Comparison of ENCODE assay signal across 28 cellular contexts in the genomic region with DNA sequence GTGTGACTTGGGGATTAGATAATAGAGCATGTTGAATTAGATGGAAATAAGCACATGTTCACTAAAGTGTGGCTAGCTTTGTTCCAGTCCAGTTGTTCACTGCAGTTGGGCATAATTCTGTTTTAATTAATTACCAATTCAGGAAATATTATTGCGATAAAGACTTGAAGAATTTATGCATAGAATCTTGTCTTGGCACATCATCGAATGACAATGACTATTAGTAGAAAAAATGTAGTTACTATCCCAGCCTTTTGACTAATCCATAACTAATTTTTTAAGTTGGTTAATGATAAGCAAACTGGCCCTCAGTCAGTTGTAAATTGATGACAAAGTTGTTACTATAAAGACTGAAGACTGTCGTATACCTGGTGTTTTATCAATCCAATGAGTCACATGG. TPM values are rescaled to one million over a fixed set of nuclear protein-coding genes. Genes with fewer than 3 reads are reported as not detected.
DNase-seq lines count a peak whose midpoint lies in the region; ATAC-seq and FAIRE-seq lines count a peak whose summit lies in the region.
"Had no signal": no experiment of that assay in that cellular context is flagged by ENCODE, and none has a peak within 500 bp of the region (broad histone marks: within the 10 kb centered on the region; RNA-seq: fewer than 3 reads in every experiment).

No MANE protein-coding gene starts in this region.

- H2BK120ac ChIP-seq in mesenchymal stem cell (ENCODE audit: low read depth, low read length), result no peak overlapping the region

- H3K27ac Mint-ChIP-seq in activated T-helper 17 cell treated with anti-CD3 and anti-CD28 coated beads, Interleukin-2, amount 50 U/mL, for 72 hours, result peak overlapping the region; percentile 4
- H3K27ac Mint-ChIP-seq: activated naive CD4-positive, alpha-beta T cell treated with anti-CD3 and anti-CD28 coated beads, Interleukin-2, amount 50 U/mL, for 72 hours; GM23338; stimulated activated naive CD8-positive, alpha-beta T cell treated with anti-CD3 and anti-CD28 coated beads, Interleukin-15, Interleukin-2, amounts not matched to agents 100 ng/mL and 50 ng/mL, for 24 hours had no signal

- H3K4me1 Mint-ChIP-seq in activated T-helper 17 cell treated with anti-CD3 and anti-CD28 coated beads, Interleukin-2, amount 50 U/mL, for 72 hours, result peaks cover 51% of the 10 kb centered on the region

- H3K4me3 Mint-ChIP-seq in activated T-helper 17 cell treated with anti-CD3 and anti-CD28 coated beads, Interleukin-2, amount 50 U/mL, for 72 hours, result peak overlapping the region; percentile 2
- H3K4me3 Mint-ChIP-seq: GM23338; stimulated activated naive CD8-positive, alpha-beta T cell treated with anti-CD3 and anti-CD28 coated beads, Interleukin-15, Interleukin-2, amounts not matched to agents 100 ng/mL and 50 ng/mL, for 24 hours had no signal

- in situ Hi-C loops in ACHN (cut with HindIII; ENCODE audit: low pct_ligation_motif_present, low pct_unique_long_range_greater_than_20kb, low sequenced_read_pairs), result no loop called here

- no peak overlapping the region for H2BK15ac ChIP-seq in mesenchymal stem cell (ENCODE audit: low read depth, poor library complexity, severe bottlenecking)

- H3K9me3 ChIP-seq in mesenchymal stem cell (ENCODE audit: control insufficient read depth, low read length), result no peaks in the 10 kb centered on the region
- H3K9me3 ChIP-seq: left lung had no signal

- no peak overlapping the region for H2BK5ac ChIP-seq in mesenchymal stem cell (ENCODE audit: low read depth, low read length, poor library complexity, severe bottlenecking)

- ATAC-seq in activated T-helper 17 cell treated with anti-CD3 and anti-CD28 coated beads, Interleukin-2, amount 50 U/mL, for 72 hours (replicated peaks), result no peak
- no peak for ATAC-seq in HG03354 (IDR thresholded peaks at IDR 0.05; ENCODE audit: poor library complexity, severe bottlenecking, unreplicated experiment)
- ATAC-seq: activated naive CD4-positive, alpha-beta T cell treated with anti-CD3 and anti-CD28 coated beads, Interleukin-2, amount 50 U/mL, for 72 hours; effector memory CD8-positive, alpha-beta T cell; esophagus mucosa; GM23338; left lung had no signal

- no peak overlapping the region for H3K9ac ChIP-seq in mesenchymal stem cell (ENCODE audit: low read length)

- no peak overlapping the region for H3K4me3 ChIP-seq in mesenchymal stem cell (ENCODE audit: insufficient read depth in 1 of 2, low read depth in 1 of 2, low read length in 2 of 2)
- H3K4me3 ChIP-seq: cardiac muscle cell, coronary artery, GM23338, left lung had no signal

- H3K4me1 ChIP-seq in mesenchymal stem cell (ENCODE audit: control insufficient read depth, insufficient read depth, low read depth, low read length), result peaks cover 6% of the 10 kb centered on the region

- peak; percentile 76 for DNase-seq in ACHN
- DNase-seq in EL, result peak; percentile 12
- no peak for DNase-seq in mesenchymal stem cell
- no peak for DNase-seq in stimulated activated CD8-positive, alpha-beta memory T cell treated with anti-CD3 and anti-CD28 coated beads, Interleukin-4, amount 100 ng/mL, for 48 hours
- no peak for DNase-seq in frontal cortex (ENCODE audit: low spot score in 2 of 2)
- DNase-seq in ecto neural progenitor cell (ENCODE audit: low spot score), result no peak
- DNase-seq: activated CD4-positive, alpha-beta T cell treated with anti-CD3 and anti-CD28 coated beads, Interleukin-2, amount 50 U/mL, for 48 hours; activated CD4-positive, CD25-positive, alpha-beta regulatory T cell; aorta; effector memory CD8-positive, alpha-beta T cell; foreskin melanocyte; hippocampal formation; Kasumi-1; left lung; NCI-H2171 treated with DMSO at 0.1 percent for 48 hours; NCI-H526; NK-92 treated with Interleukin-12 subunit alpha and Interleukin-12 subunit beta, amount 100 ng/mL, for 24 hours; SHP77; SW 1271 had no signal

- H3K36me3 ChIP-seq in mesenchymal stem cell (ENCODE audit: control insufficient read depth in 1 of 2, insufficient read depth in 2 of 2, low read depth in 1 of 2, low read length in 2 of 2), result peaks cover 0 to 4% of the 10 kb centered on the region in 2 experiments
- H3K36me3 ChIP-seq: cardiac muscle cell, left lung had no signal

- H2BK12ac ChIP-seq in mesenchymal stem cell (ENCODE audit: low read length in 2 of 2), result no peak overlapping the region

- H2AFZ ChIP-seq in mesenchymal stem cell (ENCODE audit: low read depth, low read length), result no peak overlapping the region
- H2AFZ ChIP-seq: GM23338 had no signal

- no peaks in the 10 kb centered on the region for H3K27me3 Mint-ChIP-seq in activated T-helper 17 cell treated with anti-CD3 and anti-CD28 coated beads, Interleukin-2, amount 50 U/mL, for 72 hours
- H3K27me3 Mint-ChIP-seq: effector memory CD8-positive, alpha-beta T cell; stimulated activated naive CD8-positive, alpha-beta T cell treated with anti-CD3 and anti-CD28 coated beads, Interleukin-15, Interleukin-2, amounts not matched to agents 100 ng/mL and 50 ng/mL, for 24 hours had no signal

- no peaks in the 10 kb centered on the region for H3K9me3 Mint-ChIP-seq in activated T-helper 17 cell treated with anti-CD3 and anti-CD28 coated beads, Interleukin-2, amount 50 U/mL, for 72 hours
- H3K9me3 Mint-ChIP-seq: effector memory CD8-positive, alpha-beta T cell; stimulated activated naive CD8-positive, alpha-beta T cell treated with anti-CD3 and anti-CD28 coated beads, Interleukin-15, Interleukin-2, amounts not matched to agents 100 ng/mL and 50 ng/mL, for 24 hours had no signal

- no peak overlapping the region for H3K23ac ChIP-seq in mesenchymal stem cell (ENCODE audit: low read length in 2 of 2)

- H3K18ac ChIP-seq in mesenchymal stem cell (ENCODE audit: low read depth in 1 of 2, low read length in 2 of 2), result no peak overlapping the region

- H4K8ac ChIP-seq in mesenchymal stem cell (ENCODE audit: low read length), result no peak overlapping the region

- H2AK5ac ChIP-seq in mesenchymal stem cell (ENCODE audit: low read length, severe bottlenecking), result no peak overlapping the region

- peaks cover 2% of the 10 kb centered on the region for H3K79me1 ChIP-seq in mesenchymal stem cell (replicated peaks; ENCODE audit: low read length, poor library complexity, severe bottlenecking)

- H4K91ac ChIP-seq in mesenchymal stem cell (ENCODE audit: low read length), result no peak overlapping the region

- H3K27ac ChIP-seq in mesenchymal stem cell (ENCODE audit: low read length, poor library complexity, severe bottlenecking), result peak overlapping the region; percentile 92
- H3K27ac ChIP-seq: cardiac muscle cell, coronary artery, left lung had no signal

- FAIRE-seq in frontal cortex (lab: Jason Lieb, UNC), result no peak
- FAIRE-seq: D721Med had no signal

- H3K14ac ChIP-seq in mesenchymal stem cell (ENCODE audit: low read length in 2 of 2), result no peak overlapping the region

- H3K4ac ChIP-seq in mesenchymal stem cell (ENCODE audit: low read depth in 1 of 2, low read length in 2 of 2), result no peak overlapping the region

- H3K36me3 Mint-ChIP-seq in activated T-helper 17 cell treated with anti-CD3 and anti-CD28 coated beads, Interleukin-2, amount 50 U/mL, for 72 hours (ENCODE audit: low read depth), result peaks cover 22% of the 10 kb centered on the region

- no CpG with 5 or more reads among the region's 3 CpGs for WGBS in mesenchymal stem cell

- no peak overlapping the region for H3K4me2 ChIP-seq in mesenchymal stem cell (ENCODE audit: low read length, poor library complexity, severe bottlenecking)
- H3K4me2 ChIP-seq: GM23338 had no signal

- H3K27me3 ChIP-seq in mesenchymal stem cell (ENCODE audit: control insufficient read depth in 1 of 2, insufficient read depth in 1 of 2, low read length in 2 of 2), result no peaks in the 10 kb centered on the region
- H3K27me3 ChIP-seq: cardiac muscle cell, left lung had no signal

RNA-seq across cellular contexts. Expression of a gene that starts 10.5 kb away (rescaled TPM):
- 10 to 100 TPM; 45.0 to 52.7 TPM for total RNA-seq in activated T-helper 17 cell treated with anti-CD3 and anti-CD28 coated beads, Interleukin-2, amount 50 U/mL, for 72 hours
- polyA plus RNA-seq in mesenchymal stem cell (2013, experiment 1 of 2), result 10.2 TPM
- 10.3 TPM for polyA plus RNA-seq in mesenchymal stem cell (2013, experiment 2 of 2)
- total RNA-seq in frontal cortex, result 49.7 TPM

Comparison
In these comparisons a context has a peak if more than half of its experiments do, and no peak if none do; other contexts are left out.
1. DNase-seq: peak in ACHN (single experiment) and EL (single experiment); none in mesenchymal stem cell (single experiment), stimulated activated CD8-positive, alpha-beta memory T cell treated with anti-CD3 and anti-CD28 coated beads, Interleukin-4, amount 100 ng/mL, for 48 hours (single experiment), frontal cortex (0 of 2) and ecto neural progenitor cell (single experiment).